In genomic region chr11:73242291-73243092, GRCh38 we compare ENCODE assay signal across 1 cellular context.
TF ChIP-seq lines count a peak whose summit lies in the region.

No MANE protein-coding gene starts in this region.

TF ChIP-seq in HEK293, 187 proteins besides CTCF, POLR2A, EP300 and RAD21 (continued from another document):
- TF ChIP-seq, protein P1, sequence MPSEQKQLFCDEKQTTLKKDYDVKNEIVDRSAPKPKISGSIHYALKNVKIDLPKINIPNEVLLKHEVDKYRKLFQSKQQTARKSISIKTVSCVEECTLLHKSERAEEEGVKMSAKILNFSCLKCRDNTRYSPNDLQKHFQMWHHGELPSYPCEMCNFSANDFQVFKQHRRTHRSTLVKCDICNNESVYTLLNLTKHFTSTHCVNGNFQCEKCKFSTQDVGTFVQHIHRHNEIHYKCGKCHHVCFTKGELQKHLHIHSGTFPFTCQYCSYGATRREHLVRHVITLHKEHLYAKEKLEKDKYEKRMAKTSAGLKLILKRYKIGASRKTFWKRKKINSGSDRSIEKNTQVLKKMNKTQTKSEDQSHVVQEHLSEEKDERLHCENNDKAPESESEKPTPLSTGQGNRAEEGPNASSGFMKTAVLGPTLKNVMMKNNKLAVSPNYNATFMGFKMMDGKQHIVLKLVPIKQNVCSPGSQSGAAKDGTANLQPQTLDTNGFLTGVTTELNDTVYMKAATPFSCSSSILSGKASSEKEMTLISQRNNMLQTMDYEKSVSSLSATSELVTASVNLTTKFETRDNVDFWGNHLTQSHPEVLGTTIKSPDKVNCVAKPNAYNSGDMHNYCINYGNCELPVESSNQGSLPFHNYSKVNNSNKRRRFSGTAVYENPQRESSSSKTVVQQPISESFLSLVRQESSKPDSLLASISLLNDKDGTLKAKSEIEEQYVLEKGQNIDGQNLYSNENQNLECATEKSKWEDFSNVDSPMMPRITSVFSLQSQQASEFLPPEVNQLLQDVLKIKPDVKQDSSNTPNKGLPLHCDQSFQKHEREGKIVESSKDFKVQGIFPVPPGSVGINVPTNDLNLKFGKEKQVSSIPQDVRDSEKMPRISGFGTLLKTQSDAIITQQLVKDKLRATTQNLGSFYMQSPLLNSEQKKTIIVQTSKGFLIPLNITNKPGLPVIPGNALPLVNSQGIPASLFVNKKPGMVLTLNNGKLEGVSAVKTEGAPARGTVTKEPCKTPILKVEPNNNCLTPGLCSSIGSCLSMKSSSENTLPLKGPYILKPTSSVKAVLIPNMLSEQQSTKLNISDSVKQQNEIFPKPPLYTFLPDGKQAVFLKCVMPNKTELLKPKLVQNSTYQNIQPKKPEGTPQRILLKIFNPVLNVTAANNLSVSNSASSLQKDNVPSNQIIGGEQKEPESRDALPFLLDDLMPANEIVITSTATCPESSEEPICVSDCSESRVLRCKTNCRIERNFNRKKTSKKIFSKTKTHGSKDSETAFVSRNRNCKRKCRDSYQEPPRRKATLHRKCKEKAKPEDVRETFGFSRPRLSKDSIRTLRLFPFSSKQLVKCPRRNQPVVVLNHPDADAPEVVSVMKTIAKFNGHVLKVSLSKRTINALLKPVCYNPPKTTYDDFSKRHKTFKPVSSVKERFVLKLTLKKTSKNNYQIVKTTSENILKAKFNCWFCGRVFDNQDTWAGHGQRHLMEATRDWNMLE (tag by site-specific recombination; conservative IDR thresholded peaks at IDR 0.05; ENCODE audit: low read depth) = peak; percentile 69
- no peak for TF ChIP-seq ZNF677 (tag by site-specific recombination; IDR thresholded peaks at IDR 0.05)
- no peak for TF ChIP-seq ZNF792 (tag by site-specific recombination; IDR thresholded peaks at IDR 0.05)
- TF ChIP-seq ZNF311 (tag by site-specific recombination; IDR thresholded peaks at IDR 0.05; ENCODE audit: borderline replicate concordance) = no peak
- TF ChIP-seq, protein P2, sequence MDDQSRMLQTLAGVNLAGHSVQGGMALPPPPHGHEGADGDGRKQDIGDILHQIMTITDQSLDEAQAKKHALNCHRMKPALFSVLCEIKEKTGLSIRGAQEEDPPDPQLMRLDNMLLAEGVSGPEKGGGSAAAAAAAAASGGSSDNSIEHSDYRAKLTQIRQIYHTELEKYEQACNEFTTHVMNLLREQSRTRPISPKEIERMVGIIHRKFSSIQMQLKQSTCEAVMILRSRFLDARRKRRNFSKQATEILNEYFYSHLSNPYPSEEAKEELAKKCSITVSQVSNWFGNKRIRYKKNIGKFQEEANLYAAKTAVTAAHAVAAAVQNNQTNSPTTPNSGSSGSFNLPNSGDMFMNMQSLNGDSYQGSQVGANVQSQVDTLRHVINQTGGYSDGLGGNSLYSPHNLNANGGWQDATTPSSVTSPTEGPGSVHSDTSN (CRISPR knock-in tag; IDR thresholded peaks at IDR 0.05) = no peak
- peak; percentile 37; the same call in 1 of the 2 replicates for TF ChIP-seq ZNF692 (tag by site-specific recombination; IDR thresholded peaks at IDR 0.05)
- TF ChIP-seq, protein P3, sequence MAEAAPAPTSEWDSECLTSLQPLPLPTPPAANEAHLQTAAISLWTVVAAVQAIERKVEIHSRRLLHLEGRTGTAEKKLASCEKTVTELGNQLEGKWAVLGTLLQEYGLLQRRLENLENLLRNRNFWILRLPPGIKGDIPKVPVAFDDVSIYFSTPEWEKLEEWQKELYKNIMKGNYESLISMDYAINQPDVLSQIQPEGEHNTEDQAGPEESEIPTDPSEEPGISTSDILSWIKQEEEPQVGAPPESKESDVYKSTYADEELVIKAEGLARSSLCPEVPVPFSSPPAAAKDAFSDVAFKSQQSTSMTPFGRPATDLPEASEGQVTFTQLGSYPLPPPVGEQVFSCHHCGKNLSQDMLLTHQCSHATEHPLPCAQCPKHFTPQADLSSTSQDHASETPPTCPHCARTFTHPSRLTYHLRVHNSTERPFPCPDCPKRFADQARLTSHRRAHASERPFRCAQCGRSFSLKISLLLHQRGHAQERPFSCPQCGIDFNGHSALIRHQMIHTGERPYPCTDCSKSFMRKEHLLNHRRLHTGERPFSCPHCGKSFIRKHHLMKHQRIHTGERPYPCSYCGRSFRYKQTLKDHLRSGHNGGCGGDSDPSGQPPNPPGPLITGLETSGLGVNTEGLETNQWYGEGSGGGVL (tag by site-specific recombination; IDR thresholded peaks at IDR 0.05) = peak; percentile 45; the same call in 1 of the 2 replicates
- TF ChIP-seq SP7 (tag by site-specific recombination; IDR thresholded peaks at IDR 0.05) = 0 out of 2 replicates have a peak, but pooled peaks have one; percentile 9
- TF ChIP-seq, protein P4, sequence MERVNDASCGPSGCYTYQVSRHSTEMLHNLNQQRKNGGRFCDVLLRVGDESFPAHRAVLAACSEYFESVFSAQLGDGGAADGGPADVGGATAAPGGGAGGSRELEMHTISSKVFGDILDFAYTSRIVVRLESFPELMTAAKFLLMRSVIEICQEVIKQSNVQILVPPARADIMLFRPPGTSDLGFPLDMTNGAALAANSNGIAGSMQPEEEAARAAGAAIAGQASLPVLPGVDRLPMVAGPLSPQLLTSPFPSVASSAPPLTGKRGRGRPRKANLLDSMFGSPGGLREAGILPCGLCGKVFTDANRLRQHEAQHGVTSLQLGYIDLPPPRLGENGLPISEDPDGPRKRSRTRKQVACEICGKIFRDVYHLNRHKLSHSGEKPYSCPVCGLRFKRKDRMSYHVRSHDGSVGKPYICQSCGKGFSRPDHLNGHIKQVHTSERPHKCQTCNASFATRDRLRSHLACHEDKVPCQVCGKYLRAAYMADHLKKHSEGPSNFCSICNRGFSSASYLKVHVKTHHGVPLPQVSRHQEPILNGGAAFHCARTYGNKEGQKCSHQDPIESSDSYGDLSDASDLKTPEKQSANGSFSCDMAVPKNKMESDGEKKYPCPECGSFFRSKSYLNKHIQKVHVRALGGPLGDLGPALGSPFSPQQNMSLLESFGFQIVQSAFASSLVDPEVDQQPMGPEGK (tag by site-specific recombination; IDR thresholded peaks at IDR 0.05) = peak; percentile 40; the same call in 1 of the 2 replicates
- TF ChIP-seq ZNF341 (tag by site-specific recombination; IDR thresholded peaks at IDR 0.05; ENCODE audit: low read depth) = peak; percentile 64
- no peak for TF ChIP-seq ZNF138 (tag by site-specific recombination; IDR thresholded peaks at IDR 0.05; ENCODE audit: borderline replicate concordance)
- peak; percentile 78 for TF ChIP-seq ZNF600 (tag by site-specific recombination; IDR thresholded peaks at IDR 0.05)
- 0 out of 2 replicates have a peak, but pooled peaks have one; percentile 15 for TF ChIP-seq ZNF366 (tag by site-specific recombination; conservative IDR thresholded peaks at IDR 0.05)
